ENCODE assay signal across 8 cellular contexts in the genomic region with DNA sequence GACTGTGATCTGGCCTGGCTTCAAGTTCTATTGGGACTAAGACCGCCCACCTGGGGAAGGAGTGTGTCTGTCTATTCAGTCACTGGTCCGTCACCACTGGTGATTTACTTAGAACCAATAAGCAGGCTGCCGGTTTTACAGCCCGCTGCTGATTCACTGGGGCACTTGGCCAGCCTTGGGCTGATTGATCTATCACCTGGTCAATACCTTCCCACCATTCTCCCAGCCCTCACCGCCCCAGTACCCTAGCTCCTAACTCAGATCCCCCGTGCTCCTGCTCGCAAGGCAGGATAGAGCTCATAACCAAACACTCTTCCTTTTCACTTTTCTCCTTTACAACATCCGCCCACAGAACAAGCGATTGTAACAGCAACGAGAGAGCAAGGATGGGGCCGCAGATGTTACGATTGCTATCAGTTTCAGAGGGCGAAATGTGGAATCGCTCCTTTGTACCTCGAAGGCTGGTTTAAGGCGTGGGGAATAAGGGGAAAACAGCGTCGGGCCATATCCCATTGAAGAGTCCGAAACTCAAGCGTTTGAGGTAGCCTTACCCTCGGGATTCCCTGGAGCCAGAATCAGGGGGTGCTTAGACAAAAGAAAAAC. TPM values are rescaled to one million over a fixed set of nuclear protein-coding genes. Genes with fewer than 3 reads are reported as not detected.
DNase-seq lines count a peak whose midpoint lies in the region; ATAC-seq and TF ChIP-seq lines count a peak whose summit lies in the region.

No MANE protein-coding gene starts in this region.

- intact Hi-C loops in activated CD8-positive, alpha-beta T cell treated with anti-CD3 and anti-CD28 coated beads for 36 hours (cut with micrococcal nuclease) = no loop called here

- H3K4me1 Mint-ChIP-seq in CD4-positive, CD25-positive, alpha-beta regulatory T cell = peaks cover 4 to 30% (median 28%) of the 10 kb centered on the region in 4 donors
- H3K4me1 Mint-ChIP-seq in activated CD8-positive, alpha-beta T cell treated with anti-CD3 and anti-CD28 coated beads for 36 hours (ENCODE audit: low read depth) = peaks cover 28% of the 10 kb centered on the region

- H3K79me1 ChIP-seq in mesendoderm (ENCODE audit: low read length) = peaks cover 23% of the 10 kb centered on the region

- peak overlapping the region; percentile 78 for H3K27ac ChIP-seq in CD4-positive, CD25-positive, alpha-beta regulatory T cell (ENCODE audit: insufficient read depth, low read length, poor library complexity, severe bottlenecking)
- peak overlapping the region; percentile 70 for H3K27ac ChIP-seq in effector memory CD4-positive, alpha-beta T cell (ENCODE audit: insufficient read depth, low read length, poor library complexity, severe bottlenecking)
- peak overlapping the region; percentile 83 for H3K27ac ChIP-seq in mesendoderm (ENCODE audit: low read depth, low read length)

- POLR2A ChIA-PET in activated CD8-positive, alpha-beta T cell treated with anti-CD3 and anti-CD28 coated beads for 36 hours (lab: Charles Lee) = interaction anchor here (0.6 to 4.5 kb wide), 9 partner anchors 12 to 1186 kb away, joined by 3 to 30 read pairs (median 4); a partner anchor contains a TSS

- no peaks in the 10 kb centered on the region for H3K9me3 Mint-ChIP-seq in CD4-positive, CD25-positive, alpha-beta regulatory T cell
- H3K9me3 Mint-ChIP-seq in activated CD8-positive, alpha-beta T cell treated with anti-CD3 and anti-CD28 coated beads for 36 hours = no peaks in the 10 kb centered on the region

- H3K4me3 ChIP-seq in CD4-positive, CD25-positive, alpha-beta regulatory T cell (ENCODE audit: low read depth, low read length) = peak overlapping the region; percentile 96
- H3K4me3 ChIP-seq in effector memory CD4-positive, alpha-beta T cell (ENCODE audit: insufficient read depth, low read depth, low read length, poor library complexity, severe bottlenecking) = peak overlapping the region; percentile 88
- H3K4me3 ChIP-seq in mesendoderm (ENCODE audit: low read length) = peak overlapping the region; percentile 83

- peaks cover 34% of the 10 kb centered on the region for H3K79me2 ChIP-seq in mesendoderm (ENCODE audit: control insufficient read depth, insufficient read depth, low read length)

- H3K56ac ChIP-seq in mesendoderm (ENCODE audit: low read length) = peak overlapping the region; percentile 96

- peak overlapping the region; percentile 45 for H2AK5ac ChIP-seq in mesendoderm (ENCODE audit: low read length)

- peaks cover 25% of the 10 kb centered on the region for H3K36me3 ChIP-seq in CD4-positive, CD25-positive, alpha-beta regulatory T cell (ENCODE audit: control insufficient read depth, insufficient read depth, low read length)
- H3K36me3 ChIP-seq in effector memory CD4-positive, alpha-beta T cell (ENCODE audit: control insufficient read depth, insufficient read depth, low read length) = peaks cover 25% of the 10 kb centered on the region
- H3K36me3 ChIP-seq in mesendoderm (ENCODE audit: control insufficient read depth, insufficient read depth, low read length) = peaks cover 10% of the 10 kb centered on the region

- H3K36me3 Mint-ChIP-seq in CD4-positive, CD25-positive, alpha-beta regulatory T cell = peaks cover 26% of the 10 kb centered on the region
- H3K36me3 Mint-ChIP-seq in activated CD8-positive, alpha-beta T cell treated with anti-CD3 and anti-CD28 coated beads for 36 hours (ENCODE audit: low read depth) = peaks cover 31% of the 10 kb centered on the region

- no peaks in the 10 kb centered on the region for H3K27me3 ChIP-seq in CD4-positive, CD25-positive, alpha-beta regulatory T cell (ENCODE audit: control insufficient read depth, insufficient read depth, low read length)
- H3K27me3 ChIP-seq in effector memory CD4-positive, alpha-beta T cell (replicated peaks; ENCODE audit: control insufficient read depth, insufficient read depth, low read length, poor library complexity, severe bottlenecking) = no peaks in the 10 kb centered on the region
- no peaks in the 10 kb centered on the region for H3K27me3 ChIP-seq in mesendoderm (ENCODE audit: insufficient read depth, low read length, poor library complexity)

- H2BK15ac ChIP-seq in mesendoderm (replicated peaks; ENCODE audit: low read depth) = no peak overlapping the region

- H3K4me1 ChIP-seq in CD4-positive, CD25-positive, alpha-beta regulatory T cell (ENCODE audit: control insufficient read depth, insufficient read depth, low read length, poor library complexity, severe bottlenecking) = peaks cover 11% of the 10 kb centered on the region
- H3K4me1 ChIP-seq in effector memory CD4-positive, alpha-beta T cell (ENCODE audit: control insufficient read depth, insufficient read depth, low read length, poor library complexity, severe bottlenecking) = peaks cover 3% of the 10 kb centered on the region
- peaks cover 3% of the 10 kb centered on the region for H3K4me1 ChIP-seq in mesendoderm (ENCODE audit: control insufficient read depth, low read depth, low read length)

- H3K9me3 ChIP-seq in CD4-positive, CD25-positive, alpha-beta regulatory T cell (ENCODE audit: control insufficient read depth in 2 of 2, low read length in 2 of 2) = no peaks in the 10 kb centered on the region
- H3K9me3 ChIP-seq in effector memory CD4-positive, alpha-beta T cell (ENCODE audit: control insufficient read depth, low read length) = no peaks in the 10 kb centered on the region

- DNase-seq in CD4-positive, CD25-positive, alpha-beta regulatory T cell = peak; percentile 42 to 88 (median 57)
- peak; percentile 57 for DNase-seq in NCI-H748 treated with DMSO at 0.1 percent for 48 hours (lab: John Stamatoyannopoulos, UW)
- peak; percentile 94 for DNase-seq in activated CD8-positive, alpha-beta T cell treated with anti-CD3 and anti-CD28 coated beads for 36 hours
- peak; percentile 48 to 60 (median 53) for DNase-seq in effector memory CD4-positive, alpha-beta T cell
- peak; percentile 94 for DNase-seq in mesendoderm
- DNase-seq in stimulated activated CD8-positive, alpha-beta memory T cell treated with anti-CD3 and anti-CD28 coated beads, Interleukin-15, amount 100 ng/mL, for 48 hours (ENCODE audit: low read depth in 2 of 2) = peak; percentile 73 to 76

- TF ChIP-seq CTCF in activated CD8-positive, alpha-beta T cell treated with anti-CD3 and anti-CD28 coated beads for 36 hours (IDR thresholded peaks at IDR 0.05) = no peak

- peak overlapping the region; percentile 92 for H2BK120ac ChIP-seq in mesendoderm (ENCODE audit: low read depth, low read length)

- peak overlapping the region; percentile 47 for H2BK5ac ChIP-seq in mesendoderm (ENCODE audit: low read length)

- H3K23ac ChIP-seq in mesendoderm (ENCODE audit: low read length) = no peak overlapping the region

- CTCF ChIA-PET in activated CD8-positive, alpha-beta T cell treated with anti-CD3 and anti-CD28 coated beads for 36 hours (lab: Charles Lee) = interaction anchor here (1.1 to 3.6 kb wide), 5 partner anchors 9 to 95 kb away, joined by 3 to 23 read pairs (median 5); a partner anchor contains a TSS

- H4K5ac ChIP-seq in mesendoderm (ENCODE audit: low read length) = no peak overlapping the region

- H3K4me3 Mint-ChIP-seq in CD4-positive, CD25-positive, alpha-beta regulatory T cell = peak overlapping the region; percentile 86 to 93 (median 92)
- peak overlapping the region; percentile 85 for H3K4me3 Mint-ChIP-seq in activated CD8-positive, alpha-beta T cell treated with anti-CD3 and anti-CD28 coated beads for 36 hours

- peak overlapping the region; percentile 97 for H3K18ac ChIP-seq in mesendoderm (ENCODE audit: low read length)

- H4K8ac ChIP-seq in mesendoderm (ENCODE audit: low read depth, low read length) = no peak overlapping the region

- no CpG with 5 or more reads among the region's 21 CpGs for WGBS in mesendoderm (ENCODE audit: extremely low coverage, insufficient coverage, low lambda C conversion rate)

- H3K9ac ChIP-seq in mesendoderm (ENCODE audit: low read length) = peak overlapping the region; percentile 87

- peak; percentile 63 for ATAC-seq in CD4-positive, CD25-positive, alpha-beta regulatory T cell (ENCODE audit: low read depth in 2 of 2)
- ATAC-seq in GM19395 (IDR thresholded peaks at IDR 0.05; ENCODE audit: unreplicated experiment) (peak; percentile 89), HG03558 (IDR thresholded peaks at IDR 0.05; ENCODE audit: extremely low read depth, unreplicated experiment) (peak; percentile 59)
- ATAC-seq in activated CD8-positive, alpha-beta T cell treated with anti-CD3 and anti-CD28 coated beads for 36 hours = peak; percentile 90

- H3K27me3 Mint-ChIP-seq in CD4-positive, CD25-positive, alpha-beta regulatory T cell = peaks cover 6% of the 10 kb centered on the region
- H3K27me3 Mint-ChIP-seq in activated CD8-positive, alpha-beta T cell treated with anti-CD3 and anti-CD28 coated beads for 36 hours = no peaks in the 10 kb centered on the region

- H3K4me2 ChIP-seq in mesendoderm (ENCODE audit: low read length) = peak overlapping the region; percentile 63

- H3K4ac ChIP-seq in mesendoderm (ENCODE audit: low read depth, low read length) = peak overlapping the region; percentile 97

- peak overlapping the region; percentile 45 to 90 (median 80) for H3K27ac Mint-ChIP-seq in CD4-positive, CD25-positive, alpha-beta regulatory T cell
- H3K27ac Mint-ChIP-seq in activated CD8-positive, alpha-beta T cell treated with anti-CD3 and anti-CD28 coated beads for 36 hours = peak overlapping the region; percentile 95

RNA-seq across cellular contexts. Expression of a gene that starts 0.7 kb away (rescaled TPM):
- total RNA-seq in CD4-positive, CD25-positive, alpha-beta regulatory T cell = 26.7 TPM
- polyA plus RNA-seq in CD4-positive, CD25-positive, alpha-beta regulatory T cell = 10 to 100 TPM; 66.7 to 84.1 (median 77.6) TPM
- total RNA-seq in activated CD8-positive, alpha-beta T cell treated with anti-CD3 and anti-CD28 coated beads for 36 hours = 10 to 100 TPM; 78.9 to 83.2 TPM
- 106 TPM for polyA plus RNA-seq in mesendoderm (2013, experiment 1 of 2)
- 110 TPM for polyA plus RNA-seq in mesendoderm (2013, experiment 2 of 2)

RNA-seq across cellular contexts. Expression of a gene that starts 6.8 kb away (rescaled TPM):
- not detected for total RNA-seq in CD4-positive, CD25-positive, alpha-beta regulatory T cell
- not detected for polyA plus RNA-seq in CD4-positive, CD25-positive, alpha-beta regulatory T cell
- total RNA-seq in activated CD8-positive, alpha-beta T cell treated with anti-CD3 and anti-CD28 coated beads for 36 hours = not detected
- polyA plus RNA-seq in mesendoderm (2013, experiment 1 of 2) = 0.58 TPM
- 0.59 TPM for polyA plus RNA-seq in mesendoderm (2013, experiment 2 of 2)

RNA-seq across cellular contexts. Expression of a gene that starts 20.5 kb away (rescaled TPM):
- 46.0 TPM for total RNA-seq in CD4-positive, CD25-positive, alpha-beta regulatory T cell
- polyA plus RNA-seq in CD4-positive, CD25-positive, alpha-beta regulatory T cell = 10 to 100 TPM; 61.6 to 90.0 (median 78.6) TPM
- 10 to 100 TPM; 57.3 to 59.7 TPM for total RNA-seq in activated CD8-positive, alpha-beta T cell treated with anti-CD3 and anti-CD28 coated beads for 36 hours
- polyA plus RNA-seq in mesendoderm (2013, experiment 1 of 2) = 74.2 TPM
- polyA plus RNA-seq in mesendoderm (2013, experiment 2 of 2) = 73.8 TPM

Comparison
In these comparisons a context has a peak if more than half of its experiments do, and no peak if none do; other contexts are left out.
1. Peak in every context shown above with its lines: DNase-seq, ATAC-seq, H3K4me3 ChIP-seq and H3K27ac ChIP-seq.